25 cellular contexts compared by ENCODE assay signal in genomic region chr11:76347391-76347790, GRCh38. TPM values are rescaled to one million over a fixed set of nuclear protein-coding genes. Genes with fewer than 3 reads are reported as not detected.
DNase-seq lines count a peak whose midpoint lies in the region; ATAC-seq and TF ChIP-seq lines count a peak whose summit lies in the region.
"Had no signal": no experiment of that assay in that cellular context is flagged by ENCODE, and none has a peak within 500 bp of the region (broad histone marks: within the 10 kb centered on the region; RNA-seq: fewer than 3 reads in every experiment).

No MANE protein-coding gene starts in this region.

- H4K91ac ChIP-seq in neuronal stem cell (ENCODE audit: low read depth, low read length, poor library complexity), result no peak overlapping the region

- H3K9ac ChIP-seq in SK-N-MC (ENCODE audit: insufficient read length), result no peak overlapping the region
- no peak overlapping the region for H3K9ac ChIP-seq in neuronal stem cell (ENCODE audit: low read depth, low read length, poor library complexity)

- no peak overlapping the region for H3K4me2 ChIP-seq in neuronal stem cell (ENCODE audit: insufficient read depth, low read length, poor library complexity, severe bottlenecking)

- H3K4ac ChIP-seq in neuronal stem cell (ENCODE audit: low read length), result no peak overlapping the region

- no CpG with 5 or more reads among the region's 1 CpG for WGBS in neuronal stem cell (ENCODE audit: extremely low coverage in 2 of 2, insufficient read length in 2 of 2, insufficient replicate concordance in 1 of 2), 2 donors

- H3K79me1 ChIP-seq in neuronal stem cell (ENCODE audit: low read depth, low read length), result no peaks in the 10 kb centered on the region

- DNase-seq in NCI-H2196 (lab: John Stamatoyannopoulos, UW; ENCODE audit: unreplicated experiment), result peak; percentile 28
- no peak for DNase-seq in NCI-H2196 treated with DMSO at 0.1 percent for 48 hours (lab: John Stamatoyannopoulos, UW; ENCODE audit: unreplicated experiment)
- DNase-seq in SK-N-MC (ENCODE audit: low read depth, low spot score), result no peak
- DNase-seq in fibroblast of the aortic adventitia (ENCODE audit: low read depth), result peak; percentile 70
- DNase-seq in skeletal muscle cell (ENCODE audit: low read depth), result peak; percentile 2
- no peak for DNase-seq in neuronal stem cell (ENCODE audit: low spot score)
- DNase-seq in OCI-M1 (lab: John Stamatoyannopoulos, UW), result no peak
- DNase-seq: activated CD4-positive, alpha-beta T cell treated with anti-CD3 and anti-CD28 coated beads, Interleukin-2, amount 50 U/mL, for 4 hours; activated gamma-delta T cell treated with Interleukin-2 at 50 U/mL for 16 hours; head of caudate nucleus; lower lobe of right lung; naive B cell; NCI-H187 treated with DMSO at 0.1 percent for 48 hours; NCI-H524; posterior cingulate gyrus; SHP77 treated with DMSO at 0.1 percent for 48 hours; stimulated activated CD4-positive, alpha-beta T cell treated with anti-CD3 and anti-CD28 coated beads, Interleukin-4, amount 100 ng/mL, for 1 hour; upper lobe of left lung; WERI-Rb-1 had no signal

- no peak overlapping the region for H3K18ac ChIP-seq in neuronal stem cell (ENCODE audit: low read length)

- H4K8ac ChIP-seq in neuronal stem cell (ENCODE audit: low read depth, low read length), result no peak overlapping the region

- no peak overlapping the region for H3K23ac ChIP-seq in neuronal stem cell (ENCODE audit: low read depth, low read length, poor library complexity)

- no peaks in the 10 kb centered on the region for H3K4me1 ChIP-seq in neuronal stem cell (ENCODE audit: control insufficient read depth in 2 of 2, insufficient read depth in 1 of 2, low read depth in 1 of 2, low read length in 2 of 2)
- H3K4me1 ChIP-seq: HAP-1, lower lobe of right lung had no signal

- no peak overlapping the region for H2AFZ ChIP-seq in neuronal stem cell (ENCODE audit: low read length)

- H3K14ac ChIP-seq in neuronal stem cell (ENCODE audit: low read length), result no peak overlapping the region

- H2BK5ac ChIP-seq in neuronal stem cell (ENCODE audit: low read length), result no peak overlapping the region

- H2BK120ac ChIP-seq in neuronal stem cell (ENCODE audit: low read depth, low read length), result no peak overlapping the region

- no peak for TF ChIP-seq CTCF in fibroblast of the aortic adventitia (IDR thresholded peaks at IDR 0.05; ENCODE audit: insufficient read depth, low read length)

- H3K36me3 ChIP-seq in SK-N-MC (ENCODE audit: insufficient read depth, low read length) (peaks cover 7% of the 10 kb centered on the region; the same call in 1 of the 2 replicates), neuronal stem cell (replicated peaks in 1 of 2; ENCODE audit: control insufficient read depth in 2 of 2, insufficient read depth in 2 of 2, low read length in 2 of 2) (peaks cover 0 to 35% of the 10 kb centered on the region in 2 donors)
- H3K36me3 ChIP-seq: WERI-Rb-1 had no signal

- H3K9me3 ChIP-seq in SK-N-MC (ENCODE audit: low read depth, low read length) (no peaks in the 10 kb centered on the region), neuronal stem cell (replicated peaks in 1 of 2; ENCODE audit: control insufficient read depth in 2 of 2, insufficient read depth in 1 of 2, low read depth in 1 of 2, low read length in 2 of 2) (no peaks in the 10 kb centered on the region)
- H3K9me3 ChIP-seq: adrenal gland, HAP-1, lower lobe of right lung, upper lobe of left lung had no signal

- no peak overlapping the region for H2AK5ac ChIP-seq in neuronal stem cell (ENCODE audit: low read depth, low read length)

- H2BK15ac ChIP-seq in neuronal stem cell (ENCODE audit: low read length), result no peak overlapping the region

- H2BK12ac ChIP-seq in neuronal stem cell (ENCODE audit: low read length), result no peak overlapping the region

- no peaks in the 10 kb centered on the region for H3K27me3 ChIP-seq in neuronal stem cell (ENCODE audit: control insufficient read depth in 3 of 3, insufficient read depth in 3 of 3, low read depth in 1 of 3, low read length in 3 of 3)
- H3K27me3 ChIP-seq: adrenal gland, upper lobe of left lung had no signal

- H3K27ac ChIP-seq in SK-N-MC (peak overlapping the region; percentile 7; the same call in 1 of the 2 replicates), neuronal stem cell (replicated peaks; ENCODE audit: low read length) (no peak overlapping the region)
- H3K27ac ChIP-seq: adrenal gland, C4-2B, lower lobe of right lung, skin epidermis, upper lobe of left lung, WERI-Rb-1 had no signal

- no peak for ATAC-seq in GM21390 (IDR thresholded peaks at IDR 0.05; ENCODE audit: unreplicated experiment)
- ATAC-seq: esophagus mucosa had no signal

- H3K4me3 ChIP-seq in SK-N-MC (no peak overlapping the region), fibroblast of the aortic adventitia (ENCODE audit: low read depth, low read length) (no peak overlapping the region), skeletal muscle cell (ENCODE audit: low read depth, low read length) (no peak overlapping the region), neuronal stem cell (ENCODE audit: low read length in 2 of 2) (no peak overlapping the region)
- H3K4me3 ChIP-seq: adrenal gland, HAP-1, lower lobe of right lung, skin epidermis, upper lobe of left lung had no signal

RNA-seq across cellular contexts. Expression of gene THAP12, which starts 33.5 kb away (rescaled TPM):
- 55.5 and 60.1 TPM in 2 replicates for total RNA-seq in fibroblast of the aortic adventitia (ENCODE audit: low replicate concordance)
- polyA plus RNA-seq in neuronal stem cell (2013, experiment 1 of 2), result 48.7 TPM
- polyA plus RNA-seq in neuronal stem cell (2013, experiment 2 of 2), result 47.2 TPM

RNA-seq across cellular contexts. Expression of gene GVQW3, which starts 33.7 kb away (rescaled TPM):
- total RNA-seq in fibroblast of the aortic adventitia (ENCODE audit: low replicate concordance), result 2.0 and 4.2 TPM in 2 replicates
- 8.2 TPM for polyA plus RNA-seq in neuronal stem cell (2013, experiment 1 of 2)
- polyA plus RNA-seq in neuronal stem cell (2013, experiment 2 of 2), result 9.1 TPM

Comparison
In these comparisons a context has a peak if more than half of its experiments do, and no peak if none do; other contexts are left out.
1. DNase-seq: peak in NCI-H2196 (single experiment), fibroblast of the aortic adventitia (single experiment) and skeletal muscle cell (single experiment); none in NCI-H2196 treated with DMSO at 0.1 percent for 48 hours (single experiment), SK-N-MC (single experiment), neuronal stem cell (single experiment) and OCI-M1 (single experiment).